8 cellular contexts compared by ENCODE assay signal in genomic region chr2:11342561-11343343, GRCh38. TPM values are rescaled to one million over a fixed set of nuclear protein-coding genes. Genes with fewer than 3 reads are reported as not detected.
DNase-seq lines count a peak whose midpoint lies in the region; ATAC-seq, FAIRE-seq and TF ChIP-seq lines count a peak whose summit lies in the region.

No MANE protein-coding gene starts in this region.

- H3F3A ChIP-seq in GM23248 (ENCODE audit: insufficient read depth): peaks cover 38% of the 10 kb centered on the region

- no peaks in the 10 kb centered on the region for H3K9me2 ChIP-seq in GM23248 (ENCODE audit: insufficient read depth)

- no peaks in the 10 kb centered on the region for H4K20me1 ChIP-seq in GM23248 (ENCODE audit: insufficient read depth)

- H3K79me2 ChIP-seq in GM23248 (ENCODE audit: insufficient read depth): peaks cover 64% of the 10 kb centered on the region

- peak overlapping the region; percentile 87 to 94 for H3K27ac Mint-ChIP-seq in natural killer cell

- H3K4me3 ChIP-seq in GM23248 (peak overlapping the region; percentile 94), SJSA1 (peak overlapping the region; percentile 98), epithelial cell of esophagus (ENCODE audit: low read length) (peak overlapping the region; percentile 74)

- H3K4me1 Mint-ChIP-seq in natural killer cell: peaks cover 21 to 31% of the 10 kb centered on the region in 2 donors

- H3K27me3 Mint-ChIP-seq in natural killer cell (ENCODE audit: low read depth in 2 of 2): no peaks in the 10 kb centered on the region

- peak overlapping the region; percentile 55 for H2AFZ ChIP-seq in GM23248

- DNase-seq in AML-193 (lab: John Stamatoyannopoulos, UW): peak; percentile 19 to 33
- peak; percentile 91 for DNase-seq in GM23248
- DNase-seq in SJSA1 (ENCODE audit: low read depth in 1 of 2, low spot score in 2 of 2): peak; percentile 77 to 84
- peak; percentile 84 for DNase-seq in epithelial cell of esophagus (ENCODE audit: low read depth)
- no peak for DNase-seq in natural killer cell
- DNase-seq in frontal cortex (ENCODE audit: low spot score in 2 of 2): no peak
- DNase-seq in activated CD4-positive, CD25-positive, alpha-beta regulatory T cell treated with anti-CD3 and anti-CD28 coated beads, Interleukin-2, amount 50 U/mL, for 72 hours: no peak

- no peaks in the 10 kb centered on the region for H3K36me3 ChIP-seq in GM23248 (ENCODE audit: low read depth)
- peaks cover 13% of the 10 kb centered on the region for H3K36me3 ChIP-seq in SJSA1

- intact Hi-C loops in natural killer cell (cut with micrococcal nuclease): loop anchor here (10.0 kb wide), 1 partner anchor 188 kb away; the partner anchor contains the start of gene SLC66A3

- H3K9me3 ChIP-seq in GM23248 (ENCODE audit: low read depth): no peaks in the 10 kb centered on the region
- H3K9me3 ChIP-seq in SJSA1 (replicated peaks): no peaks in the 10 kb centered on the region; the same call in 1 of the 2 replicates

- ATAC-seq in natural killer cell (no peak), GM18873 (IDR thresholded peaks at IDR 0.05; ENCODE audit: low FRiP score, unreplicated experiment) (no peak)

- no peaks in the 10 kb centered on the region for H3K36me3 Mint-ChIP-seq in natural killer cell

- no peaks in the 10 kb centered on the region for H3K9me3 Mint-ChIP-seq in natural killer cell

- H3K4me1 ChIP-seq in GM23248 (ENCODE audit: insufficient read depth) (peaks cover 36% of the 10 kb centered on the region), SJSA1 (replicated peaks) (peaks cover 25% of the 10 kb centered on the region)

- peak overlapping the region; percentile 95 for H3K27ac ChIP-seq in GM23248
- peak overlapping the region; percentile 99 for H3K27ac ChIP-seq in SJSA1

- TF ChIP-seq CTCF in epithelial cell of esophagus (IDR thresholded peaks at IDR 0.05; ENCODE audit: insufficient read depth, low read depth, low read length, missing control alignments) (no peak), natural killer cell (IDR thresholded peaks at IDR 0.05) (no peak)

- H3K27me3 ChIP-seq in GM23248 (replicated peaks; ENCODE audit: insufficient read depth) (no peaks in the 10 kb centered on the region), SJSA1 (replicated peaks) (no peaks in the 10 kb centered on the region)

- 1 to 2% methylated on average over 13 of the region's 13 CpGs for WGBS in GM23248 (ENCODE audit: low coverage in 1 of 2, low lambda C conversion rate in 2 of 2, missing lambda C conversion rate in 2 of 2), 2 experiments

- H3K9ac ChIP-seq in GM23248: peak overlapping the region; percentile 90

- peak overlapping the region; percentile 99 for H3K4me3 Mint-ChIP-seq in natural killer cell

- in situ Hi-C loops in GM23248 (cut with MboI): no loop called here

- no peak for FAIRE-seq in frontal cortex (lab: Jason Lieb, UNC)

- H3K4me2 ChIP-seq in GM23248 (ENCODE audit: unreplicated experiment): peak overlapping the region; percentile 89

RNA-seq across cellular contexts. Expression of gene ROCK2, which starts 1.7 kb away (rescaled TPM):
- 38.3 and 40.0 TPM in 2 replicates for total RNA-seq in GM23248 (2014; rRNA removed; shearing (Covaris generic))
- polyA plus RNA-seq in GM23248 (2016; fragmentation: Nextera tagmentation; extraction: Ambion mirVana): 12.3 and 19.9 TPM in 2 replicates
- 56.0 and 79.3 TPM in 2 replicates for total RNA-seq in SJSA1 (2014; rRNA removed; shearing (Covaris generic))
- total RNA-seq in natural killer cell (10 to 100 TPM; 19.9 to 28.2 (median 21.9) TPM), frontal cortex (50.5 TPM)

Comparison
In these comparisons a context has a peak if more than half of its experiments do, and no peak if none do; other contexts are left out.
1. DNase-seq: peak in AML-193 (2 of 2), GM23248 (single experiment), SJSA1 (2 of 2) and epithelial cell of esophagus (single experiment); none in natural killer cell (single experiment), frontal cortex (0 of 2) and activated CD4-positive, CD25-positive, alpha-beta regulatory T cell treated with anti-CD3 and anti-CD28 coated beads, Interleukin-2, amount 50 U/mL, for 72 hours (single experiment).
2. Peak in every context shown above with its lines, with median percentiles within 50 percentile points of each other: H3K4me3 ChIP-seq.